10 cellular contexts compared by ENCODE assay signal in the genomic region with DNA sequence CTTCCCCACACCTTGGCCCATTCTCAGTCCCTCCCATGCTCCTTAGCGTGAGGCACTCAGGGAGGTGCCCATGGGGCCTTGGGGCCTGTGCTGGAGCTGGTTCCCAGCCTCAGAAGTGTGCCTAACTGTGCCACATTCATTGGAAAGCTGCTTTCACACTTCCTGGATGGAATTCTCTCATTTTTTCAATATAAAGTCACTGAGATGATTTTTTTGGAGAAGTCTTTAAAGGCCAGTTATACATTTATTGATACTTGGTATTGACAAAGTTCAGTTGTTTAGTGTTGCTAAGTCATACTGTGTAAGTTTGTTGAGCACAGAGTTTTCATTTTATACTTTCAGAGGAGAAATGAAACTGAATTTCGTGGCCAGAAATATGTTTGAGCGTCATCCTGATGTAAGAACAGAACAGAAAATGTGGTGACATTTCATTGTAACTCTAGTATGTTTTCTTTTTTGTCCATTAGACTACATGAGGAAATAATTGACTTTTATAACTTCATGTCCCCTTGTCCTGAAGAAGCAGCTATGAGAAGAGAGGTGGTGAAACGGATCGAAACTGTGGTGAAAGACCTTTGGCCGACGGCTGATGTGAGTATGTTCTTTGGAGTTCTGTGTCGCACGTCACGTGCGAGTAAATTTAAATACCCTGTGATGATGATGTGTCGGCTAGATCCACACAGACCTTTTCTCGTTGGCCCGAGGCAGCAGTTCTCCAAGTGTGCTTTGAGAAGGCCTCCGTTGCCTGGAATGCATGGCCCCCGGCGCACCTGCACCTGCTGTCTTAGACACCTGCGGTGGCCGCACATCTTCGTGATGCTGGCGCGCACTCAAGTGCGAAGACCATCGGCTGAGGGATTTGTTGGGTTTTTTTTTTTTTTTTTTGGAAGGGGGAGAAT. TPM values are rescaled to one million over a fixed set of nuclear protein-coding genes. Genes with fewer than 3 reads are reported as not detected.
A peak's percentile ranks its signal among the peaks of the same experiment; 100 is the strongest.
DNase-seq lines count a peak whose midpoint lies in the region; ATAC-seq, FAIRE-seq and TF ChIP-seq lines count a peak whose summit lies in the region.
"Had no signal": no experiment of that assay in that cellular context is flagged by ENCODE, and none has a peak within 500 bp of the region (broad histone marks: within the 10 kb centered on the region; RNA-seq: fewer than 3 reads in every experiment).

No MANE protein-coding gene starts in this region.

- no peaks in the 10 kb centered on the region for H3K27me3 ChIP-seq in astrocyte (ENCODE audit: insufficient read depth, low read length)
- H3K27me3 ChIP-seq: SJSA1 had no signal

- H3K4me3 ChIP-seq in astrocyte (ENCODE audit: insufficient read depth, low read depth, low read length): no peak overlapping the region
- H3K4me3 ChIP-seq: SJSA1 had no signal

- ATAC-seq in GM19397 (IDR thresholded peaks at IDR 0.05; ENCODE audit: unreplicated experiment) (peak; percentile 73), HG03108 (IDR thresholded peaks at IDR 0.05; ENCODE audit: unreplicated experiment) (peak; percentile 48)

- no peaks in the 10 kb centered on the region for H3K27me3 Mint-ChIP-seq in astrocyte (ENCODE audit: low read depth, unreplicated experiment)

- DNase-seq in GM10266 (ENCODE audit: extremely low spot score) (peak; percentile 66), astrocyte (ENCODE audit: low read depth) (no peak), epidermal melanocyte (ENCODE audit: insufficient read length, low spot score) (no peak), glomerular visceral epithelial cell (ENCODE audit: extremely low spot score) (no peak), ACHN (no peak), retina (no peak)

- in situ Hi-C loops in ACHN (cut with HindIII; ENCODE audit: low pct_ligation_motif_present, low pct_unique_long_range_greater_than_20kb, low sequenced_read_pairs): loop anchor here (25.0 kb wide), 1 partner anchor 100 kb away; a partner anchor contains a TSS

- H3K4me1 ChIP-seq in astrocyte (ENCODE audit: insufficient read depth, low read length): peaks cover 26% of the 10 kb centered on the region

- H3K9me3 ChIP-seq in astrocyte (ENCODE audit: insufficient read depth, low read depth, low read length): no peaks in the 10 kb centered on the region
- H3K9me3 ChIP-seq: SJSA1 had no signal

- H3K4me2 ChIP-seq in astrocyte (ENCODE audit: low read length): no peak overlapping the region

- H2AFZ ChIP-seq in astrocyte (ENCODE audit: low read depth, low read length): no peak overlapping the region

- no peak for FAIRE-seq in astrocyte (lab: Jason Lieb, UNC)

- H3K4me1 Mint-ChIP-seq in astrocyte (ENCODE audit: low read depth, unreplicated experiment): peaks cover 43% of the 10 kb centered on the region

- H3K9ac ChIP-seq in astrocyte (ENCODE audit: low read length): no peak overlapping the region

- H3K36me3 Mint-ChIP-seq in astrocyte (ENCODE audit: low read depth, unreplicated experiment): peaks cover 19% of the 10 kb centered on the region

- H3K27ac ChIP-seq in astrocyte (ENCODE audit: low read depth, low read length): no peak overlapping the region
- H3K27ac ChIP-seq: SJSA1 had no signal

- H3K79me2 ChIP-seq in astrocyte (ENCODE audit: insufficient read depth, low read length): peaks cover 91% of the 10 kb centered on the region

- H3K36me3 ChIP-seq in astrocyte (ENCODE audit: insufficient read depth, low read length): peaks cover 9% of the 10 kb centered on the region

- H4K20me1 ChIP-seq in astrocyte (ENCODE audit: insufficient read depth, low read length): peaks cover 85% of the 10 kb centered on the region

- H3K9me3 Mint-ChIP-seq in astrocyte (ENCODE audit: unreplicated experiment): no peaks in the 10 kb centered on the region
- H3K9me3 Mint-ChIP-seq: nephron had no signal

- peak overlapping the region; percentile 70 for H3K27ac Mint-ChIP-seq in astrocyte (ENCODE audit: unreplicated experiment)
- H3K27ac Mint-ChIP-seq: nephron had no signal

- TF ChIP-seq CTCF in GM10266 (IDR thresholded peaks at IDR 0.05; ENCODE audit: control insufficient read depth, insufficient read depth, low read depth, missing control alignments) (no peak), astrocyte (IDR thresholded peaks at IDR 0.05; ENCODE audit: insufficient read depth, low read depth, low read length) (no peak)

- no peak overlapping the region for H3K4me3 Mint-ChIP-seq in astrocyte (ENCODE audit: unreplicated experiment)
- H3K4me3 Mint-ChIP-seq: nephron had no signal

RNA-seq across cellular contexts. Expression of a gene that starts 24.1 kb away (rescaled TPM):
- 16.8 and 18.8 TPM in 2 replicates for total RNA-seq in astrocyte
